8 cellular contexts compared by ENCODE assay signal in genomic region chr2:237474931-237475703, GRCh38. TPM values are rescaled to one million over a fixed set of nuclear protein-coding genes. Genes with fewer than 3 reads are reported as not detected.
DNase-seq lines count a peak whose midpoint lies in the region; ATAC-seq and TF ChIP-seq lines count a peak whose summit lies in the region.

No MANE protein-coding gene starts in this region.

- H3K27ac ChIP-seq in adipose tissue (ENCODE audit: low read depth, low read length) (peak overlapping the region; percentile 75), left ventricle myocardium inferior (replicated peaks) (peak overlapping the region; percentile 96), prostate gland (peak overlapping the region; percentile 86 to 89), urinary bladder (ENCODE audit: low read depth) (peak overlapping the region; percentile 88)

- H3K4me1 ChIP-seq in left ventricle myocardium inferior (peaks cover 49% of the 10 kb centered on the region), prostate gland (replicated peaks) (peaks cover 2% of the 10 kb centered on the region), urinary bladder (ENCODE audit: insufficient read depth) (no peaks in the 10 kb centered on the region)

- TF ChIP-seq POLR2A in prostate gland (IDR thresholded peaks at IDR 0.05), result peak; percentile 41

- H3K9me3 ChIP-seq in left ventricle myocardium inferior (replicated peaks), result no peaks in the 10 kb centered on the region
- H3K9me3 ChIP-seq in prostate gland, result no peaks in the 10 kb centered on the region

- H3K4me3 ChIP-seq in left ventricle myocardium inferior, result peak overlapping the region; percentile 82
- H3K4me3 ChIP-seq in prostate gland, result peak overlapping the region; percentile 62 to 66
- peak overlapping the region; percentile 65 for H3K4me3 ChIP-seq in urinary bladder (ENCODE audit: low read depth, low read length)

- ATAC-seq in GM21576 (IDR thresholded peaks at IDR 0.05; ENCODE audit: unreplicated experiment), result peak; percentile 69

- DNase-seq in ELF-1 (ENCODE audit: low read depth, low spot score) (peak; percentile 74), KG1 (lab: John Stamatoyannopoulos, UW) (peak; percentile 51), T follicular helper cell (ENCODE audit: low read depth) (peak; percentile 46), left ventricle myocardium inferior (peak; percentile 88), prostate gland (ENCODE audit: low spot score) (peak; percentile 76)

- intact Hi-C loops in left ventricle myocardium inferior (cut with micrococcal nuclease) (no loop called here), prostate gland (cut with DNase I) (loop anchor here (2.0 to 5.0 kb wide), 4 partner anchors 54 to 383 kb away; no protein-coding TSS in a partner anchor)

- WGBS in adipose tissue, 3 donors, result 1% methylated on average over 50 to 79 of the region's 79 CpGs
- 2% methylated on average over 20 of the region's 79 CpGs for WGBS in prostate gland
- 2% methylated on average over 79 of the region's 79 CpGs for WGBS in urinary bladder

- H3K27me3 ChIP-seq in left ventricle myocardium inferior (ENCODE audit: low read depth), result no peaks in the 10 kb centered on the region
- no peaks in the 10 kb centered on the region for H3K27me3 ChIP-seq in prostate gland (replicated peaks; ENCODE audit: insufficient read depth)

- H3K36me3 ChIP-seq in left ventricle myocardium inferior, result no peaks in the 10 kb centered on the region
- no peaks in the 10 kb centered on the region for H3K36me3 ChIP-seq in prostate gland
- H3K36me3 ChIP-seq in urinary bladder (ENCODE audit: insufficient read depth), result no peaks in the 10 kb centered on the region

- TF ChIP-seq CTCF in left ventricle myocardium inferior (IDR thresholded peaks at IDR 0.05; ENCODE audit: borderline replicate concordance), result peak; percentile 94
- peak; percentile 88 to 93 (median 92) for TF ChIP-seq CTCF in prostate gland (IDR thresholded peaks at IDR 0.05)

RNA-seq across cellular contexts. Expression of gene MLPH, which starts 11.9 kb away (rescaled TPM):
- polyA plus RNA-seq in adipose tissue, result 10 to 100 TPM in 2 of 3 donors, 1 to 10 TPM in 1; 9.5 to 15.0 (median 14.4) TPM
- total RNA-seq in left ventricle myocardium inferior, result 73.5 TPM
- 100 to 1,000 TPM; 371 to 393 TPM for total RNA-seq in prostate gland
- total RNA-seq in urinary bladder, result 11.7 TPM
- polyA plus RNA-seq in urinary bladder, result 14.2 TPM

Comparison
In these comparisons a context has a peak if more than half of its experiments do, and no peak if none do; other contexts are left out.
1. Peak in every context shown above with its lines: DNase-seq, ATAC-seq, H3K4me3 ChIP-seq and H3K27ac ChIP-seq.